In genomic region chr1:13830170-13830569, GRCh38 we compare ENCODE assay signal across 14 cellular contexts.
"Had no signal": no experiment of that assay in that cellular context is flagged by ENCODE, and none has a peak within 500 bp of the region (broad histone marks: within the 10 kb centered on the region; RNA-seq: fewer than 3 reads in every experiment).

No MANE protein-coding gene starts in this region.

- H3K27ac Mint-ChIP-seq: endodermal cell; naive thymus-derived CD4-positive, alpha-beta T cell; nephron progenitor cell had no signal

- H3K4me3 ChIP-seq: coronary artery, hepatocyte, stomach, thoracic aorta, transverse colon had no signal

- H3K9me3 ChIP-seq: stomach, thoracic aorta, transverse colon had no signal

- ATAC-seq: naive thymus-derived CD4-positive, alpha-beta T cell had no signal

- H3K4me3 Mint-ChIP-seq: endodermal cell; naive thymus-derived CD4-positive, alpha-beta T cell; nephron progenitor cell had no signal

- H3K79me2 ChIP-seq: hepatocyte had no signal

- H3K4me2 ChIP-seq: hepatocyte had no signal

- DNase-seq: effector CD4-positive, alpha-beta T cell; endodermal cell; erythroblast; foreskin melanocyte; naive thymus-derived CD4-positive, alpha-beta T cell; nephron progenitor cell; small intestine; stimulated activated CD4-positive, alpha-beta T cell treated with anti-CD3 and anti-CD28 coated beads, Interleukin-12 subunit alpha, Interleukin-12 subunit beta, amount 100 ng/mL, for 4 hours; stimulated activated naive CD4-positive, alpha-beta T cell; stomach; transverse colon had no signal

- H3K4me1 Mint-ChIP-seq: nephron progenitor cell had no signal

- H3K27ac ChIP-seq: coronary artery, hepatocyte, stomach, thoracic aorta had no signal

- H2AFZ ChIP-seq: hepatocyte had no signal

- H3K27me3 ChIP-seq: hepatocyte, stomach had no signal

- H3K36me3 ChIP-seq: thoracic aorta, transverse colon had no signal

- H3K9me3 Mint-ChIP-seq: endodermal cell; naive thymus-derived CD4-positive, alpha-beta T cell had no signal
